ENCODE assay signal across 6 cellular contexts in the genomic region with DNA sequence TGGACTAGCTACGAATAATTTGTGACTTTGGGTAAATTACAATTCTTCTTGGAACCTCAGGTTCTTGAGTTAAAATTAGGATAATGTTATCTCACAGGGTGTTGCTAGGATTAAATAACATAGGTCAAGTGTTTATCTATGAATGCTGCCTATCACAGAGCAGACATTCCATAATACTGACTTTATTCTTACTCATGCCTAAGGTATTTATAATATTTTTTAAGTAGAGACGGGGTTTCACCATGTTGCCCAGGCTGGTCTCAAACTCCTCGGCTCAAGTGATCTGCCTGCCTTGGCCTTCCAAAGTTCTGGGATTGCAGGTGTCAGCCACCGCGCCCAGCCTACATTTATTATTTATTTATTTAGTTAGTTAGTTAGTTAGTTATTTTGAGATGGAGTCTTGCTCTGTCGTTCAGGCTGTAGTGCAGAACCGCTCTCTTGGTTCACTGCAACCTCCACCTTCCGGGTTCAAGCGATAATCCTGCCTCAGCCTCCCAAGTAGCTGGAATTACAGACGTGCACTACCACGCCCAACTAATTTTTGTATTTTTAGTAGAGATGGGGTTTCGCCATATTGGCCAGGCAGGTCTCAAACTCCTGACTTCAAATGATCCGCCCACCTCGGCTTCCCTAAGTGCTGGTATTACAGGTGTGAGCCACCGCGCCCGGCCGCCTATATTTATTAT. TPM values are rescaled to one million over a fixed set of nuclear protein-coding genes. Genes with fewer than 3 reads are reported as not detected.
A peak's percentile ranks its signal among the peaks of the same experiment; 100 is the strongest.
DNase-seq lines count a peak whose midpoint lies in the region; ATAC-seq and TF ChIP-seq lines count a peak whose summit lies in the region.

No MANE protein-coding gene starts in this region.

- no peak for ATAC-seq in Right ventricle myocardium superior (ENCODE audit: poor library complexity)

- intact Hi-C loops in Right ventricle myocardium superior (cut with DNase I) (no loop called here), thyroid gland (cut with DNase I) (loop anchor here (5.0 kb wide), 1 partner anchor 56 kb away; a partner anchor contains a TSS)

- H3K27me3 ChIP-seq in cardiac muscle cell (no peaks in the 10 kb centered on the region), thyroid gland (no peaks in the 10 kb centered on the region)

- H3K36me3 ChIP-seq in cardiac muscle cell (no peaks in the 10 kb centered on the region), thyroid gland (no peaks in the 10 kb centered on the region)

- H3K27ac ChIP-seq in cardiac muscle cell (peak overlapping the region; percentile 93), thyroid gland (peak overlapping the region; percentile 90 to 96 (median 94))

- 92% methylated on average over 18 of the region's 18 CpGs for WGBS in thyroid gland, 2 donors

- H3K4me3 ChIP-seq in cardiac muscle cell (peak overlapping the region; percentile 66), fibroblast of the aortic adventitia (ENCODE audit: low read depth, low read length) (peak overlapping the region; percentile 98), thyroid gland (replicated peaks in 1 of 3) (peak overlapping the region; percentile 48 to 60 (median 53))

- H3K9me3 ChIP-seq in cardiac muscle cell (ENCODE audit: low read depth), result no peaks in the 10 kb centered on the region
- no peaks in the 10 kb centered on the region for H3K9me3 ChIP-seq in thyroid gland

- no peak for TF ChIP-seq POLR2A in thyroid gland (IDR thresholded peaks at IDR 0.05)

- peaks cover 4% of the 10 kb centered on the region for H3K4me1 ChIP-seq in cardiac muscle cell (ENCODE audit: low read depth)
- peaks cover 24 to 31% of the 10 kb centered on the region in 2 donors for H3K4me1 ChIP-seq in thyroid gland

- peak in 1 of 2 donors; percentile 68 for DNase-seq in cardiac muscle cell (ENCODE audit: low read depth in 1 of 2, low spot score in 1 of 2)
- DNase-seq in Right ventricle myocardium superior, result no peak
- DNase-seq in fibroblast of the aortic adventitia (ENCODE audit: low read depth), result peak; percentile 77
- DNase-seq in thyroid gland, result no peak
- no peak for DNase-seq in C1 segment of cervical spinal cord (lab: John Stamatoyannopoulos, UW)
- DNase-seq in HuH-7 (ENCODE audit: low spot score), result no peak

- no peak for TF ChIP-seq CTCF in cardiac muscle cell (IDR thresholded peaks at IDR 0.05; ENCODE audit: low read depth, low read length)
- no peak for TF ChIP-seq CTCF in fibroblast of the aortic adventitia (IDR thresholded peaks at IDR 0.05; ENCODE audit: insufficient read depth, low read length)
- no peak for TF ChIP-seq CTCF in thyroid gland (IDR thresholded peaks at IDR 0.05)

RNA-seq across cellular contexts. Expression of a gene that starts 0.7 kb away (rescaled TPM):
- 19.8 and 32.3 TPM in 2 replicates for total RNA-seq in cardiac muscle cell
- polyA plus RNA-seq in cardiac muscle cell, result 29.5 and 39.2 TPM in 2 replicates
- total RNA-seq in Right ventricle myocardium superior, result 479 TPM
- 72.8 and 203 TPM in 2 replicates for total RNA-seq in fibroblast of the aortic adventitia (ENCODE audit: low replicate concordance)
- total RNA-seq in thyroid gland, result 10 to 100 TPM; 42.9 to 54.8 (median 50.3) TPM

RNA-seq across cellular contexts. Expression of a gene that starts 3.8 kb away (rescaled TPM):
- total RNA-seq in cardiac muscle cell (13.3 and 30.2 TPM in 2 replicates), Right ventricle myocardium superior (21.2 TPM), fibroblast of the aortic adventitia (ENCODE audit: low replicate concordance) (39.8 and 87.4 TPM in 2 replicates), thyroid gland (10 to 100 TPM; 55.7 to 76.9 (median 69.6) TPM)
- 17.8 and 31.2 TPM in 2 replicates for polyA plus RNA-seq in cardiac muscle cell

RNA-seq across cellular contexts. Expression of a gene that starts 56.9 kb away (rescaled TPM):
- 7.5 and 20.3 TPM in 2 replicates for total RNA-seq in cardiac muscle cell
- polyA plus RNA-seq in cardiac muscle cell, result 10.7 and 18.0 TPM in 2 replicates
- 11.9 TPM for total RNA-seq in Right ventricle myocardium superior
- 12.9 and 21.6 TPM in 2 replicates for total RNA-seq in fibroblast of the aortic adventitia (ENCODE audit: low replicate concordance)
- total RNA-seq in thyroid gland, result 10 to 100 TPM; 17.1 to 21.2 (median 18.6) TPM

RNA-seq across cellular contexts. Expression of a gene that starts 57.0 kb away (rescaled TPM):
- total RNA-seq in cardiac muscle cell (19.1 and 26.9 TPM in 2 replicates), Right ventricle myocardium superior (9.1 TPM), fibroblast of the aortic adventitia (ENCODE audit: low replicate concordance) (41.4 and 41.5 TPM in 2 replicates), thyroid gland (10 to 100 TPM; 20.6 to 32.3 (median 25.2) TPM)
- polyA plus RNA-seq in cardiac muscle cell, result 12.1 and 16.6 TPM in 2 replicates
